ENCODE assay signal across 10 cellular contexts in genomic region chr6:111591901-111592461, GRCh38. TPM values are rescaled to one million over a fixed set of nuclear protein-coding genes. Genes with fewer than 3 reads are reported as not detected.
DNase-seq lines count a peak whose midpoint lies in the region; ATAC-seq and TF ChIP-seq lines count a peak whose summit lies in the region.
"Had no signal": no experiment of that assay in that cellular context is flagged by ENCODE, and none has a peak within 500 bp of the region (broad histone marks: within the 10 kb centered on the region; RNA-seq: fewer than 3 reads in every experiment).

No MANE protein-coding gene starts in this region.

- peaks cover 2% of the 10 kb centered on the region for H3K36me3 Mint-ChIP-seq in chondrocyte (ENCODE audit: low read depth)

- H3K9me3 ChIP-seq in heart right ventricle (no peaks in the 10 kb centered on the region), mucosa of rectum (ENCODE audit: control insufficient read depth in 2 of 2, low read length in 2 of 2) (no peaks in the 10 kb centered on the region), vagina (no peaks in the 10 kb centered on the region), HAP-1 (no peaks in the 10 kb centered on the region)

- WGBS in heart right ventricle, 2 donors: 72 to 75% methylated on average over 4 of the region's 4 CpGs

- H3K4me3 ChIP-seq in heart right ventricle (no peak overlapping the region), mucosa of rectum (ENCODE audit: low read length in 2 of 2) (no peak overlapping the region), vagina (no peak overlapping the region), HAP-1 (no peak overlapping the region)

- H3K27me3 Mint-ChIP-seq in chondrocyte (ENCODE audit: low read depth): no peaks in the 10 kb centered on the region

- DNase-seq in heart right ventricle (no peak), left ventricle myocardium superior (no peak), chondrocyte (ENCODE audit: low spot score) (no peak), vagina (ENCODE audit: extremely low spot score in 2 of 2) (no peak), HAP-1 (ENCODE audit: low spot score in 2 of 2) (no peak), inferior parietal cortex (ENCODE audit: extremely low spot score) (no peak), NCI-H2081 treated with DMSO at 0.1 percent for 48 hours (lab: John Stamatoyannopoulos, UW) (no peak)
- DNase-seq: AML-193; stimulated activated CD4-positive, alpha-beta T cell treated with anti-CD3 and anti-CD28 coated beads, Interleukin-12 subunit alpha, Interleukin-12 subunit beta, amount 100 ng/mL, for 4 hours had no signal

- intact Hi-C loops in heart right ventricle (cut with DNase I): no loop called here
- intact Hi-C loops in left ventricle myocardium superior (cut with micrococcal nuclease): no loop called here
- intact Hi-C loops in vagina (cut with DNase I): no loop called here

- H3K9ac ChIP-seq in mucosa of rectum (ENCODE audit: low read depth in 1 of 2, low read length in 2 of 2): no peak overlapping the region

- peak overlapping the region; percentile 44 for H3K4me3 Mint-ChIP-seq in chondrocyte (ENCODE audit: unreplicated experiment)

- TF ChIP-seq CTCF in heart right ventricle (IDR thresholded peaks at IDR 0.05) (no peak), chondrocyte (IDR thresholded peaks at IDR 0.05) (no peak), vagina (IDR thresholded peaks at IDR 0.05) (no peak)

- ATAC-seq in heart right ventricle: no peak
- no peak for ATAC-seq in left ventricle myocardium superior

- H3K4me1 ChIP-seq in heart right ventricle (peaks cover 5 to 54% (median 45%) of the 10 kb centered on the region in 9 donors), mucosa of rectum (ENCODE audit: control insufficient read depth in 2 of 2, insufficient read depth in 2 of 2, low read length in 2 of 2) (peaks cover 2 to 20% of the 10 kb centered on the region in 2 donors), vagina (peaks cover 70% of the 10 kb centered on the region), HAP-1 (peaks cover 20% of the 10 kb centered on the region)

- in situ Hi-C loops in HAP-1 (cut with MboI; ENCODE audit: low sequenced_read_pairs): no loop called here

- no peaks in the 10 kb centered on the region for H3K27me3 ChIP-seq in heart right ventricle
- no peaks in the 10 kb centered on the region for H3K27me3 ChIP-seq in mucosa of rectum (ENCODE audit: control insufficient read depth in 2 of 2, insufficient read depth in 2 of 2, low read length in 2 of 2)
- no peaks in the 10 kb centered on the region for H3K27me3 ChIP-seq in vagina
- no peaks in the 10 kb centered on the region for H3K27me3 ChIP-seq in HAP-1 (ENCODE audit: low read depth)

- peak overlapping the region; percentile 99 for H3K27ac Mint-ChIP-seq in chondrocyte (ENCODE audit: unreplicated experiment)

- H3K36me3 ChIP-seq in heart right ventricle (peaks cover 0 to 59% (median 0%) of the 10 kb centered on the region in 9 donors), mucosa of rectum (ENCODE audit: control insufficient read depth in 2 of 2, insufficient read depth in 2 of 2, low read length in 2 of 2) (peaks cover 16 to 22% of the 10 kb centered on the region in 2 donors), vagina (no peaks in the 10 kb centered on the region), HAP-1 (replicated peaks) (peaks cover 13% of the 10 kb centered on the region)

- H3K4me1 Mint-ChIP-seq in chondrocyte (ENCODE audit: low read depth): peaks cover 74% of the 10 kb centered on the region

- no peaks in the 10 kb centered on the region for H3K9me3 Mint-ChIP-seq in chondrocyte (ENCODE audit: low read depth)

- H3K27ac ChIP-seq in heart right ventricle: peak overlapping the region in 7 of 10 donors; percentile 11 to 46 (median 32)
- H3K27ac ChIP-seq in mucosa of rectum (ENCODE audit: low read depth in 2 of 2, low read length in 2 of 2): peak overlapping the region; percentile 41 to 69
- H3K27ac ChIP-seq in vagina: peak overlapping the region; percentile 80

- TF ChIP-seq POLR2A in vagina (IDR thresholded peaks at IDR 0.05): no peak

RNA-seq across cellular contexts. Expression of gene TRAF3IP2, which starts 13.7 kb away (rescaled TPM):
- 10 to 100 TPM in 8 of 10 donors, 1 to 10 TPM in 2; 9.7 to 18.0 (median 11.8) TPM for total RNA-seq in heart right ventricle
- 10 to 100 TPM; 12.5 to 19.8 TPM for polyA plus RNA-seq in heart right ventricle
- total RNA-seq in left ventricle myocardium superior: 9.7 TPM
- 29.3 to 51.5 TPM (median 29.9 TPM) in 3 replicates for total RNA-seq in chondrocyte
- total RNA-seq in vagina: 35.1 TPM
